33 cellular contexts compared by ENCODE assay signal in genomic region chr3:160470181-160470580, GRCh38.
"Had no signal": no experiment of that assay in that cellular context is flagged by ENCODE, and none has a peak within 500 bp of the region (broad histone marks: within the 10 kb centered on the region; RNA-seq: fewer than 3 reads in every experiment).

No MANE protein-coding gene starts in this region.

- ATAC-seq: activated CD8-positive, alpha-beta T cell treated with anti-CD3 and anti-CD28 coated beads for 36 hours; activated naive CD4-positive, alpha-beta T cell treated with anti-CD3 and anti-CD28 coated beads, Interleukin-2, amount 50 U/mL, for 72 hours; activated T-cell treated with anti-CD3 and anti-CD28 coated beads, Interleukin-2, amount 50 U/mL, for 4 hours; activated T-cell treated with anti-CD3 and anti-CD28 coated beads, Interleukin-2, amount 50 U/mL, for 72 hours; activated T-helper 17 cell treated with anti-CD3 and anti-CD28 coated beads, Interleukin-2, amount 50 U/mL, for 72 hours; body of pancreas had no signal

- H3K9me3 ChIP-seq: adrenal gland had no signal

- DNase-seq: activated B cell treated with CpG ODN at 0.5 μM for 24 hours; activated CD4-positive, alpha-beta memory T cell treated with anti-CD3 and anti-CD28 coated beads for 36 hours; activated CD4-positive, alpha-beta T cell treated with anti-CD3 and anti-CD28 coated beads for 4 hours; activated CD4-positive, alpha-beta T cell treated with anti-CD3 and anti-CD28 coated beads, Interleukin-2, amount 10 ng/mL, durations not matched to agents 24 days and 14 days; activated CD4-positive, alpha-beta T cell treated with anti-CD3 and anti-CD28 coated beads, Interleukin-2, amount 50 U/mL, for 1 hour; activated CD4-positive, alpha-beta T cell treated with anti-CD3 and anti-CD28 coated beads, Interleukin-2, amount 50 U/mL, for 4 hours; activated CD4-positive, CD25-positive, alpha-beta regulatory T cell treated with anti-CD3 and anti-CD28 coated beads, Interleukin-2, amount 50 U/mL, for 72 hours; activated CD8-positive, alpha-beta memory T cell treated with anti-CD3 and anti-CD28 coated beads, Interleukin-2, amount 50 U/mL, for 4 hours; activated CD8-positive, alpha-beta T cell treated with anti-CD3 and anti-CD28 coated beads for 36 hours; activated effector memory CD4-positive, alpha-beta T cell treated with anti-CD3 and anti-CD28 coated beads, Interleukin-2, amount 50 U/mL, for 16 hours; activated gamma-delta T cell treated with Interleukin-2 at 50 U/mL for 16 hours; activated naive CD4-positive, alpha-beta T cell; activated naive CD4-positive, alpha-beta T cell treated with anti-CD3 and anti-CD28 coated beads for 36 hours; activated naive CD4-positive, alpha-beta T cell treated with anti-CD3 and anti-CD28 coated beads, Interleukin-2, amount 50 U/mL, for 16 hours; activated naive CD8-positive, alpha-beta T cell treated with anti-CD3 and anti-CD28 coated beads for 36 hours; activated T-cell treated with anti-CD3 and anti-CD28 coated beads for 4 hours; activated T-cell treated with anti-CD3 and anti-CD28 coated beads, Interleukin-2, amount 50 U/mL, for 1 hour; activated T-cell treated with anti-CD3 and anti-CD28 coated beads, Interleukin-2, amount 50 U/mL, for 4 hours; activated T-cell treated with anti-CD3 and anti-CD28 coated beads, Interleukin-2, amount 50 U/mL, for 72 hours; adrenal gland; amniotic stem cell; aorta; body of pancreas; brain microvascular endothelial cell; central memory CD4-positive, alpha-beta T cell; T-helper 2 cell; T-helper 9 cell had no signal

- H3K4me3 ChIP-seq: adrenal gland, body of pancreas, breast epithelium had no signal

- H3K36me3 ChIP-seq: adrenal gland, brain microvascular endothelial cell, breast epithelium had no signal

- H3K4me1 ChIP-seq: adrenal gland, body of pancreas, breast epithelium had no signal

- H3K27me3 ChIP-seq: adrenal gland, body of pancreas, brain microvascular endothelial cell, breast epithelium had no signal

- FAIRE-seq: astrocyte, TTC549 had no signal

- H3K27ac ChIP-seq: adrenal gland, body of pancreas, brain microvascular endothelial cell, breast epithelium, VCaP had no signal
